1 cellular context compared by ENCODE assay signal in genomic region chr2:53970898-53971681, GRCh38.
A peak's percentile ranks its signal among the peaks of the same experiment; 100 is the strongest.
TF ChIP-seq lines count a peak whose summit lies in the region.

Gene PSME4, minus strand, starts transcription at chr2:53970993. Its CDS starts 209 bp downstream, at chr2:53970784.

TF ChIP-seq in HepG2, 621 proteins besides CTCF, POLR2A, EP300 and RAD21 (continued from another document and continues in another):
- TF ChIP-seq ATF5 (CRISPR knock-in tag; IDR thresholded peaks at IDR 0.05; ENCODE audit: low read depth) (no peak; the same call in 1 of the 2 replicates), ARID2 (CRISPR knock-in tag; IDR thresholded peaks at IDR 0.05; ENCODE audit: borderline replicate concordance) (peak; percentile 83; the same call in 1 of the 2 replicates), PTBP1 (IDR thresholded peaks at IDR 0.05; ENCODE audit: low read depth, low read length, poor library complexity, severe bottlenecking) (no peak), ELK4 (CRISPR knock-in tag; IDR thresholded peaks at IDR 0.05; ENCODE audit: borderline replicate concordance) (no peak; the same call in 1 of the 2 replicates), TEAD3 (CRISPR knock-in tag; optimal IDR thresholded peaks at IDR 0.05; ENCODE audit: borderline replicate concordance) (peak; percentile 73), HNRNPUL1 (IDR thresholded peaks at IDR 0.05; ENCODE audit: low read depth, low read length) (no peak), ZNF543 (CRISPR knock-in tag; IDR thresholded peaks at IDR 0.05) (peak; percentile 92), SRSF4 (IDR thresholded peaks at IDR 0.05; ENCODE audit: low read depth, low read length, poor library complexity, severe bottlenecking) (peak; percentile 7), FOXM1 (CRISPR knock-in tag; IDR thresholded peaks at IDR 0.05) (peak; percentile 53; the same call in 1 of the 2 replicates), ZNF772 (CRISPR knock-in tag; IDR thresholded peaks at IDR 0.05) (no peak), MTF1 (CRISPR knock-in tag; IDR thresholded peaks at IDR 0.05) (0 out of 2 replicates have a peak, but pooled peaks have one; percentile 65), ZBTB43 (CRISPR knock-in tag; conservative IDR thresholded peaks at IDR 0.05) (peak; percentile 79; the same call in 1 of the 2 replicates), ZNF431 (CRISPR knock-in tag; IDR thresholded peaks at IDR 0.05; ENCODE audit: borderline replicate concordance, low read depth) (peak; percentile 82; the same call in 1 of the 2 replicates), ZNF292 (CRISPR knock-in tag; IDR thresholded peaks at IDR 0.05; ENCODE audit: borderline replicate concordance, low read depth) (peak; percentile 58; the same call in 1 of the 2 replicates), ZNF33B (CRISPR knock-in tag; IDR thresholded peaks at IDR 0.05) (peak; percentile 58; the same call in 1 of the 2 replicates), CENPBD1 (CRISPR knock-in tag; IDR thresholded peaks at IDR 0.05; ENCODE audit: borderline replicate concordance, low read depth) (no peak; the same call in 1 of the 2 replicates), SPEN (CRISPR knock-in tag; IDR thresholded peaks at IDR 0.05; ENCODE audit: low read depth) (peak; percentile 78), SMYD3 (CRISPR knock-in tag; IDR thresholded peaks at IDR 0.05) (0 out of 2 replicates have a peak, but pooled peaks have one; percentile 86), ZSCAN31 (CRISPR knock-in tag; IDR thresholded peaks at IDR 0.05; ENCODE audit: low read depth) (0 out of 2 replicates have a peak, but pooled peaks have one; percentile 22), NR1H2 (CRISPR knock-in tag; IDR thresholded peaks at IDR 0.05; ENCODE audit: borderline replicate concordance, low read depth) (no peak; the same call in 1 of the 2 replicates), PLSCR1 (CRISPR knock-in tag; IDR thresholded peaks at IDR 0.05; ENCODE audit: borderline replicate concordance) (no peak), RNF219 (CRISPR knock-in tag; IDR thresholded peaks at IDR 0.05) (0 out of 2 replicates have a peak, but pooled peaks have one; percentile 72), SP2 (CRISPR knock-in tag; IDR thresholded peaks at IDR 0.05) (peak; percentile 21; the same call in 1 of the 2 replicates), STAT6 (CRISPR knock-in tag; IDR thresholded peaks at IDR 0.05; ENCODE audit: borderline replicate concordance) (no peak), SSRP1 (CRISPR knock-in tag; IDR thresholded peaks at IDR 0.05) (no peak), ZSCAN21 (CRISPR knock-in tag; IDR thresholded peaks at IDR 0.05; ENCODE audit: borderline replicate concordance) (peak; percentile 80), REL (CRISPR knock-in tag; conservative IDR thresholded peaks at IDR 0.05) (peak; percentile 74; the same call in 1 of the 2 replicates), NFKBIZ (CRISPR knock-in tag; IDR thresholded peaks at IDR 0.05) (no peak), HOMEZ (CRISPR knock-in tag; IDR thresholded peaks at IDR 0.05; ENCODE audit: low read depth) (no peak), E2F2 (CRISPR knock-in tag; IDR thresholded peaks at IDR 0.05; ENCODE audit: borderline replicate concordance) (peak; percentile 64; the same call in 1 of the 2 replicates), CHD4 (IDR thresholded peaks at IDR 0.05; ENCODE audit: borderline replicate concordance, low read length) (no peak), STAG1 (CRISPR knock-in tag; IDR thresholded peaks at IDR 0.05) (peak; percentile 18), ELF4 (CRISPR knock-in tag; IDR thresholded peaks at IDR 0.05; ENCODE audit: borderline replicate concordance) (no peak), CREM (IDR thresholded peaks at IDR 0.05) (0 out of 2 replicates have a peak, but pooled peaks have one; percentile 23), CREM (CRISPR knock-in tag; IDR thresholded peaks at IDR 0.05) (no peak), IKZF1 (IDR thresholded peaks at IDR 0.05) (no peak), ZNF264 (CRISPR knock-in tag; IDR thresholded peaks at IDR 0.05) (peak; percentile 58; the same call in 1 of the 2 replicates), ZNF331 (CRISPR knock-in tag; IDR thresholded peaks at IDR 0.05) (peak; percentile 68), ZKSCAN8 (CRISPR knock-in tag; IDR thresholded peaks at IDR 0.05; ENCODE audit: borderline replicate concordance) (peak; percentile 30; the same call in 1 of the 2 replicates), ZNF33A (CRISPR knock-in tag; IDR thresholded peaks at IDR 0.05; ENCODE audit: borderline replicate concordance) (peak; percentile 60; the same call in 1 of the 2 replicates), KDM6A (CRISPR knock-in tag; IDR thresholded peaks at IDR 0.05; ENCODE audit: low read depth) (no peak), BCL6 (CRISPR knock-in tag; IDR thresholded peaks at IDR 0.05) (0 out of 2 replicates have a peak, but pooled peaks have one; percentile 47), HNRNPLL (IDR thresholded peaks at IDR 0.05; ENCODE audit: low read depth, low read length, poor library complexity, severe bottlenecking) (no peak), HNF1B (CRISPR knock-in tag; IDR thresholded peaks at IDR 0.05) (no peak; the same call in 1 of the 2 replicates), KAT7 (CRISPR knock-in tag; IDR thresholded peaks at IDR 0.05; ENCODE audit: borderline replicate concordance) (no peak), MIXL1 (CRISPR knock-in tag; IDR thresholded peaks at IDR 0.05) (peak; percentile 78), PPARG (CRISPR knock-in tag; conservative IDR thresholded peaks at IDR 0.05) (no peak; the same call in 1 of the 2 replicates), ZNF563 (CRISPR knock-in tag; IDR thresholded peaks at IDR 0.05) (peak; percentile 83), FOXC1 (CRISPR knock-in tag; IDR thresholded peaks at IDR 0.05; ENCODE audit: borderline replicate concordance) (peak; percentile 96; the same call in 1 of the 2 replicates), CSRNP1 (CRISPR knock-in tag; IDR thresholded peaks at IDR 0.05) (peak; percentile 40), ZFP82 (CRISPR knock-in tag; IDR thresholded peaks at IDR 0.05; ENCODE audit: borderline replicate concordance) (no peak; the same call in 1 of the 2 replicates), MATR3 (CRISPR knock-in tag; IDR thresholded peaks at IDR 0.05) (no peak)
